In the genomic region with DNA sequence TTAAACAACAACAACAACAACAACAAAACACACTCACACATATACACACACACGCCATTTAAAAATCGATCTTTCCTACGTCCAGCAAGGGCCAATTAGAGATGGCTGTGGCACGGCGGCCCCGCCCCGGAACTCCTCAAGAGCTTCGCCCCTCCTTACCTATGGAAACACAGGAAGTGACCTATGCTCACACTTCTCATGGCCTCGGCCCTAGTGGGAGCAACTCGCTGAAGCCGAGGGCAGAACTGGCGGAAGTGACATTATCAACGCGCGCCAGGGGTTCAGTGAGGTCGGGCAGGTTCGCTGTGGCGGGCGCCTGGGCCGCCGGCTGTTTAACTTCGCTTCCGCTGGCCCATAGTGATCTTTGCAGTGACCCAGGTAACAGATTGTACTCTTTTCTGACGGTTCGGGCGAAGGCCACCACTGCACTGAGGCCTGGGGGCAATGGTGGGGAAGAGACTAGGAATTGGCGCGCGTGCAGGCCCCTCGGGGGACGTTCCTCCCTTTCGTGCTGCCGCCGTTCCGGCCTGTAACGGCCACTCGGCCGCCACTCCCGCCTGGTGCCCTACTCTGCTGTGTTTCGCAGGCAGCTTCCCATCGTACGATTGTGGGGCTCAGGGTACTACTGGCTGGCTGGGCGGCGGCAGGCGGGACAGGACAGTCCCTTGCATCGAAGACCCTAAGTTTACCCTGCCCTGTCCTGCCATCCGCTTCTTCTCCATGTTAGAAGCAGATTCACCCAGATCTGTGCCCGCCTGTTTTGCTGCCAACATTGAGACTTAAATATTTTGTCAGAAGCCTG, we compare ENCODE assay signal across 1 cellular context.
A peak's percentile ranks its signal among the peaks of the same experiment; 100 is the strongest.
TF ChIP-seq lines count a peak whose summit lies in the region.

TBP (plus strand) TSS at position 284 of the 802 bp plus-strand sequence. CDS start 2,661 bp downstream, outside the sequence.

TF ChIP-seq in HEK293, 187 proteins besides CTCF, POLR2A, EP300 and RAD21 (continued from another document and continues in another):
- TF ChIP-seq ZNF768 (tag by site-specific recombination; IDR thresholded peaks at IDR 0.05), result no peak
- TF ChIP-seq ZNF274 (IDR thresholded peaks at IDR 0.05; ENCODE audit: low read length), result no peak
- no peak for TF ChIP-seq ZNF274 (tag by site-specific recombination; IDR thresholded peaks at IDR 0.05; ENCODE audit: borderline replicate concordance)
- no peak for TF ChIP-seq ZNF621 (tag by site-specific recombination; IDR thresholded peaks at IDR 0.05)
- no peak for TF ChIP-seq RBAK (tag by site-specific recombination; IDR thresholded peaks at IDR 0.05)
- TF ChIP-seq, protein P1, sequence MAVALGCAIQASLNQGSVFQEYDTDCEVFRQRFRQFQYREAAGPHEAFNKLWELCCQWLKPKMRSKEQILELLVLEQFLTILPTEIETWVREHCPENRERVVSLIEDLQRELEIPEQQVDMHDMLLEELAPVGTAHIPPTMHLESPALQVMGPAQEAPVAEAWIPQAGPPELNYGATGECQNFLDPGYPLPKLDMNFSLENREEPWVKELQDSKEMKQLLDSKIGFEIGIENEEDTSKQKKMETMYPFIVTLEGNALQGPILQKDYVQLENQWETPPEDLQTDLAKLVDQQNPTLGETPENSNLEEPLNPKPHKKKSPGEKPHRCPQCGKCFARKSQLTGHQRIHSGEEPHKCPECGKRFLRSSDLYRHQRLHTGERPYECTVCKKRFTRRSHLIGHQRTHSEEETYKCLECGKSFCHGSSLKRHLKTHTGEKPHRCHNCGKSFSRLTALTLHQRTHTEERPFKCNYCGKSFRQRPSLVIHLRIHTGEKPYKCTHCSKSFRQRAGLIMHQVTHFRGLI (tag by site-specific recombination; IDR thresholded peaks at IDR 0.05), result peak; percentile 54; the same call in 1 of the 2 replicates
- TF ChIP-seq ZNF211 (tag by site-specific recombination; IDR thresholded peaks at IDR 0.05; ENCODE audit: low read depth), result no peak
- TF ChIP-seq ZNF341 (tag by site-specific recombination; IDR thresholded peaks at IDR 0.05; ENCODE audit: low read depth), result peak; percentile 99
- TF ChIP-seq ZNF155 (tag by site-specific recombination; IDR thresholded peaks at IDR 0.05), result no peak
- no peak for TF ChIP-seq ZNF311 (tag by site-specific recombination; IDR thresholded peaks at IDR 0.05; ENCODE audit: borderline replicate concordance)
- no peak for TF ChIP-seq KLF10 (tag by site-specific recombination; IDR thresholded peaks at IDR 0.05)
- TF ChIP-seq, protein P2, sequence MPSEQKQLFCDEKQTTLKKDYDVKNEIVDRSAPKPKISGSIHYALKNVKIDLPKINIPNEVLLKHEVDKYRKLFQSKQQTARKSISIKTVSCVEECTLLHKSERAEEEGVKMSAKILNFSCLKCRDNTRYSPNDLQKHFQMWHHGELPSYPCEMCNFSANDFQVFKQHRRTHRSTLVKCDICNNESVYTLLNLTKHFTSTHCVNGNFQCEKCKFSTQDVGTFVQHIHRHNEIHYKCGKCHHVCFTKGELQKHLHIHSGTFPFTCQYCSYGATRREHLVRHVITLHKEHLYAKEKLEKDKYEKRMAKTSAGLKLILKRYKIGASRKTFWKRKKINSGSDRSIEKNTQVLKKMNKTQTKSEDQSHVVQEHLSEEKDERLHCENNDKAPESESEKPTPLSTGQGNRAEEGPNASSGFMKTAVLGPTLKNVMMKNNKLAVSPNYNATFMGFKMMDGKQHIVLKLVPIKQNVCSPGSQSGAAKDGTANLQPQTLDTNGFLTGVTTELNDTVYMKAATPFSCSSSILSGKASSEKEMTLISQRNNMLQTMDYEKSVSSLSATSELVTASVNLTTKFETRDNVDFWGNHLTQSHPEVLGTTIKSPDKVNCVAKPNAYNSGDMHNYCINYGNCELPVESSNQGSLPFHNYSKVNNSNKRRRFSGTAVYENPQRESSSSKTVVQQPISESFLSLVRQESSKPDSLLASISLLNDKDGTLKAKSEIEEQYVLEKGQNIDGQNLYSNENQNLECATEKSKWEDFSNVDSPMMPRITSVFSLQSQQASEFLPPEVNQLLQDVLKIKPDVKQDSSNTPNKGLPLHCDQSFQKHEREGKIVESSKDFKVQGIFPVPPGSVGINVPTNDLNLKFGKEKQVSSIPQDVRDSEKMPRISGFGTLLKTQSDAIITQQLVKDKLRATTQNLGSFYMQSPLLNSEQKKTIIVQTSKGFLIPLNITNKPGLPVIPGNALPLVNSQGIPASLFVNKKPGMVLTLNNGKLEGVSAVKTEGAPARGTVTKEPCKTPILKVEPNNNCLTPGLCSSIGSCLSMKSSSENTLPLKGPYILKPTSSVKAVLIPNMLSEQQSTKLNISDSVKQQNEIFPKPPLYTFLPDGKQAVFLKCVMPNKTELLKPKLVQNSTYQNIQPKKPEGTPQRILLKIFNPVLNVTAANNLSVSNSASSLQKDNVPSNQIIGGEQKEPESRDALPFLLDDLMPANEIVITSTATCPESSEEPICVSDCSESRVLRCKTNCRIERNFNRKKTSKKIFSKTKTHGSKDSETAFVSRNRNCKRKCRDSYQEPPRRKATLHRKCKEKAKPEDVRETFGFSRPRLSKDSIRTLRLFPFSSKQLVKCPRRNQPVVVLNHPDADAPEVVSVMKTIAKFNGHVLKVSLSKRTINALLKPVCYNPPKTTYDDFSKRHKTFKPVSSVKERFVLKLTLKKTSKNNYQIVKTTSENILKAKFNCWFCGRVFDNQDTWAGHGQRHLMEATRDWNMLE (tag by site-specific recombination; conservative IDR thresholded peaks at IDR 0.05; ENCODE audit: low read depth), result peak; percentile 96
- TF ChIP-seq ZNF48 (tag by site-specific recombination; IDR thresholded peaks at IDR 0.05), result no peak
- TF ChIP-seq ZFP69B (tag by site-specific recombination; IDR thresholded peaks at IDR 0.05), result no peak; the same call in 1 of the 2 replicates
- peak; percentile 92 for TF ChIP-seq BCL11B (tag by site-specific recombination; IDR thresholded peaks at IDR 0.05; ENCODE audit: low read depth)
- TF ChIP-seq PRDM1 (tag by site-specific recombination; IDR thresholded peaks at IDR 0.05), result no peak
- no peak for TF ChIP-seq ZNF404 (tag by site-specific recombination; IDR thresholded peaks at IDR 0.05)
- no peak for TF ChIP-seq ZNF548 (tag by site-specific recombination; IDR thresholded peaks at IDR 0.05)
- TF ChIP-seq ZNF704 (tag by site-specific recombination; IDR thresholded peaks at IDR 0.05), result no peak
- no peak for TF ChIP-seq ZNF529 (tag by site-specific recombination; IDR thresholded peaks at IDR 0.05; ENCODE audit: insufficient replicate concordance)
- TF ChIP-seq ZBTB17 (tag by site-specific recombination; IDR thresholded peaks at IDR 0.05), result peak; percentile 86
- no peak for TF ChIP-seq ZNF10 (tag by site-specific recombination; IDR thresholded peaks at IDR 0.05)
- TF ChIP-seq ZNF501 (tag by site-specific recombination; IDR thresholded peaks at IDR 0.05), result peak; percentile 67; the same call in 1 of the 2 replicates
- TF ChIP-seq TRIM28 (IDR thresholded peaks at IDR 0.05; ENCODE audit: borderline replicate concordance, low read length), result 0 out of 2 replicates have a peak, but pooled peaks have one; percentile 43
- TF ChIP-seq, protein P3, sequence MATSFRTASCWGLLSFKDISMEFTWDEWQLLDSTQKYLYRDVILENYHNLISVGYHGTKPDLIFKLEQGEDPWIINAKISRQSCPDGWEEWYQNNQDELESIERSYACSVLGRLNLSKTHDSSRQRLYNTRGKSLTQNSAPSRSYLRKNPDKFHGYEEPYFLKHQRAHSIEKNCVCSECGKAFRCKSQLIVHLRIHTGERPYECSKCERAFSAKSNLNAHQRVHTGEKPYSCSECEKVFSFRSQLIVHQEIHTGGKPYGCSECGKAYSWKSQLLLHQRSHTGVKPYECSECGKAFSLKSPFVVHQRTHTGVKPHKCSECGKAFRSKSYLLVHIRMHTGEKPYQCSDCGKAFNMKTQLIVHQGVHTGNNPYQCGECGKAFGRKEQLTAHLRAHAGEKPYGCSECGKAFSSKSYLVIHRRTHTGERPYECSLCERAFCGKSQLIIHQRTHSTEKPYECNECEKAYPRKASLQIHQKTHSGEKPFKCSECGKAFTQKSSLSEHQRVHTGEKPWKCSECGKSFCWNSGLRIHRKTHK (tag by site-specific recombination; IDR thresholded peaks at IDR 0.05), result no peak
- no peak for TF ChIP-seq ZNF433 (tag by site-specific recombination; IDR thresholded peaks at IDR 0.05; ENCODE audit: low read depth)
- no peak for TF ChIP-seq ZNF121 (tag by site-specific recombination; IDR thresholded peaks at IDR 0.05)
- TF ChIP-seq, protein P4, sequence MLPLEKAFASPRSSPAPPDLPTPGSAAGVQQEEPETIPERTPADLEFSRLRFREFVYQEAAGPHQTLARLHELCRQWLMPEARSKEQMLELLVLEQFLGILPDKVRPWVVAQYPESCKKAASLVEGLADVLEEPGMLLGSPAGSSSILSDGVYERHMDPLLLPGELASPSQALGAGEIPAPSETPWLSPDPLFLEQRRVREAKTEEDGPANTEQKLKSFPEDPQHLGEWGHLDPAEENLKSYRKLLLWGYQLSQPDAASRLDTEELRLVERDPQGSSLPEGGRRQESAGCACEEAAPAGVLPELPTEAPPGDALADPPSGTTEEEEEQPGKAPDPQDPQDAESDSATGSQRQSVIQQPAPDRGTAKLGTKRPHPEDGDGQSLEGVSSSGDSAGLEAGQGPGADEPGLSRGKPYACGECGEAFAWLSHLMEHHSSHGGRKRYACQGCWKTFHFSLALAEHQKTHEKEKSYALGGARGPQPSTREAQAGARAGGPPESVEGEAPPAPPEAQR (tag by site-specific recombination; IDR thresholded peaks at IDR 0.05), result no peak
- TF ChIP-seq WT1 (tag by site-specific recombination; IDR thresholded peaks at IDR 0.05), result no peak
- no peak for TF ChIP-seq SCRT2 (tag by site-specific recombination; IDR thresholded peaks at IDR 0.05)
- TF ChIP-seq ZFP41 (tag by site-specific recombination; IDR thresholded peaks at IDR 0.05; ENCODE audit: borderline replicate concordance), result no peak
- TF ChIP-seq ZNF157 (tag by site-specific recombination; IDR thresholded peaks at IDR 0.05), result no peak
- 0 out of 2 replicates have a peak, but pooled peaks have one; percentile 10 for TF ChIP-seq ATF2 (tag by site-specific recombination; IDR thresholded peaks at IDR 0.05; ENCODE audit: low read depth)
- TF ChIP-seq ZNF596 (tag by site-specific recombination; IDR thresholded peaks at IDR 0.05), result no peak
- no peak for TF ChIP-seq ZNF626 (tag by site-specific recombination; IDR thresholded peaks at IDR 0.05)
- no peak for TF ChIP-seq ZNF112 (tag by site-specific recombination; IDR thresholded peaks at IDR 0.05)
- TF ChIP-seq ZFP37 (tag by site-specific recombination; IDR thresholded peaks at IDR 0.05), result peak; percentile 72; the same call in 1 of the 2 replicates
- no peak for TF ChIP-seq ZNF776 (tag by site-specific recombination; IDR thresholded peaks at IDR 0.05; ENCODE audit: borderline replicate concordance)
- TF ChIP-seq ZNF280C (tag by site-specific recombination; IDR thresholded peaks at IDR 0.05), result no peak
- TF ChIP-seq ZNF138 (tag by site-specific recombination; IDR thresholded peaks at IDR 0.05; ENCODE audit: borderline replicate concordance), result no peak
- TF ChIP-seq TSHZ1 (tag by site-specific recombination; IDR thresholded peaks at IDR 0.05; ENCODE audit: borderline replicate concordance), result no peak
- TF ChIP-seq ZNF423 (tag by site-specific recombination; IDR thresholded peaks at IDR 0.05), result no peak
